9 cellular contexts compared by ENCODE assay signal in the genomic region with DNA sequence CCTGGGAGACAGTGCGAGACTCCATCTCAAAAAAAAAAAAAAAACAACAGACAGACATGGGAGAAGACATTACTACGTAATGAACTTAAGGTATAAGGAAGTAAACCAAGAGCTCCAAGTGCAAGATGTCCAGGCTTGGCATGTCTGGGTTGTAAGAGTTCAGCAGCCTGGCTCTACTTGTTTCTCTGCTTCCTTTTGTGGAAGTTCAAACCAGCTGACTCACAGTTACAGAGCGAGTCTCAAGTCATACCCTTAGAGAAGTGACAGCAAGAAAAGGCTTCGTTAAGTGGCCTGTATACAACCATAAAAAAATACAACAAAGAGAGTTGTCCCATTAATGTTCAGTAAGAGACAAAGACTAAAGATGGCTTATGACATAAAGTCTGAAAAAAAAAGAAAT. TPM values are rescaled to one million over a fixed set of nuclear protein-coding genes. Genes with fewer than 3 reads are reported as not detected.
A peak's percentile ranks its signal among the peaks of the same experiment; 100 is the strongest.
DNase-seq lines count a peak whose midpoint lies in the region; ATAC-seq and TF ChIP-seq lines count a peak whose summit lies in the region.
"Had no signal": no experiment of that assay in that cellular context is flagged by ENCODE, and none has a peak within 500 bp of the region (broad histone marks: within the 10 kb centered on the region; RNA-seq: fewer than 3 reads in every experiment).

No MANE protein-coding gene starts in this region.

- no peak for TF ChIP-seq EP300 in tibial nerve (IDR thresholded peaks at IDR 0.05)

- WGBS in tibial nerve, 2 donors: 58 to 76% methylated on average over 4 of the region's 4 CpGs

- no peak for TF ChIP-seq CTCF in left lung (IDR thresholded peaks at IDR 0.05)
- no peak for TF ChIP-seq CTCF in tibial nerve (IDR thresholded peaks at IDR 0.05)

- H3K4me1 ChIP-seq in left lung: peaks cover 4 to 30% of the 10 kb centered on the region in 2 donors
- peaks cover 0 to 32% (median 3%) of the 10 kb centered on the region in 4 donors for H3K4me1 ChIP-seq in tibial nerve

- H3K27ac ChIP-seq in left lung (peak overlapping the region; percentile 88 to 92), tibial nerve (peak overlapping the region in 3 of 4 donors; percentile 91 to 98 (median 96))

- H3K36me3 ChIP-seq in left lung (peaks cover 6 to 79% of the 10 kb centered on the region in 2 donors), tibial nerve (peaks cover 0 to 77% (median 7%) of the 10 kb centered on the region in 3 donors)

- DNase-seq in Right ventricle myocardium inferior (ENCODE audit: missing footprints) (no peak), cardiac septum (ENCODE audit: low spot score) (no peak), amniotic epithelial cell (ENCODE audit: low read depth) (peak; percentile 40), left lung (peak in 1 of 2 donors; percentile 50), tibial nerve (ENCODE audit: low spot score in 2 of 2) (no peak), NCI-H2081 (lab: John Stamatoyannopoulos, UW) (no peak)

- ATAC-seq in Right ventricle myocardium inferior (peak; percentile 32), left lung (peak; percentile 56), GM18519 (IDR thresholded peaks at IDR 0.05; ENCODE audit: low FRiP score, unreplicated experiment) (no peak), GM21447 (IDR thresholded peaks at IDR 0.05; ENCODE audit: unreplicated experiment) (no peak)

- no peak for TF ChIP-seq POLR2A in tibial nerve (IDR thresholded peaks at IDR 0.05)

- intact Hi-C loops in Right ventricle myocardium inferior (cut with DNase I) (loop anchor here (5.0 to 10.0 kb wide), 2 partner anchors 53 to 95 kb away; partner anchors contain the start of genes GON4L and SYT11), cardiac septum (cut with DNase I) (loop anchor here (2.0 kb wide), 1 partner anchor 49 kb away; no protein-coding TSS in a partner anchor), left lung (cut with DNase I) (no loop called here)

- peak overlapping the region in 1 of 2 donors; percentile 78 for H3K4me3 ChIP-seq in left lung
- peak overlapping the region; percentile 66 to 92 (median 86) for H3K4me3 ChIP-seq in tibial nerve

- H3K27me3 ChIP-seq in left lung (no peaks in the 10 kb centered on the region), tibial nerve (no peaks in the 10 kb centered on the region)
- H3K27me3 ChIP-seq: adrenal gland had no signal

- H3K9me3 ChIP-seq in left lung (no peaks in the 10 kb centered on the region), tibial nerve (no peaks in the 10 kb centered on the region)
- H3K9me3 ChIP-seq: adrenal gland had no signal

RNA-seq across cellular contexts. Expression of gene RIT1, which starts 1.3 kb away (rescaled TPM):
- 21.7 TPM for total RNA-seq in Right ventricle myocardium inferior
- total RNA-seq in cardiac septum: 26.2 TPM
- total RNA-seq in left lung: 10 to 100 TPM; 40.8 to 55.3 TPM
- 10 to 100 TPM; 18.8 to 23.3 (median 20.7) TPM for total RNA-seq in tibial nerve

RNA-seq across cellular contexts. Expression of gene KHDC4, which starts 24.3 kb away (rescaled TPM):
- 22.0 TPM for total RNA-seq in Right ventricle myocardium inferior
- total RNA-seq in cardiac septum: 26.8 TPM
- total RNA-seq in left lung: 10 to 100 TPM; 38.2 to 39.3 TPM
- 10 to 100 TPM; 46.8 to 82.8 (median 67.7) TPM for total RNA-seq in tibial nerve

RNA-seq across cellular contexts. Expression of gene RXFP4, which starts 31.5 kb away (rescaled TPM):
- total RNA-seq in Right ventricle myocardium inferior: not detected
- total RNA-seq in cardiac septum: not detected
- total RNA-seq in left lung: not detected
- total RNA-seq in tibial nerve: not detected
- total RNA-seq: adrenal gland had no signal

RNA-seq across cellular contexts. Expression of gene SYT11, which starts 50.5 kb away (rescaled TPM):
- total RNA-seq in Right ventricle myocardium inferior (9.2 TPM), cardiac septum (24.4 TPM), left lung (10 to 100 TPM; 11.4 to 12.0 TPM), tibial nerve (10 to 100 TPM; 29.2 to 54.2 (median 38.1) TPM)

RNA-seq across cellular contexts. Expression of gene GON4L, which starts 52.9 kb away (rescaled TPM):
- total RNA-seq in Right ventricle myocardium inferior (19.3 TPM), cardiac septum (29.5 TPM), left lung (10 to 100 TPM; 41.8 to 53.1 TPM), tibial nerve (10 to 100 TPM; 53.3 to 88.2 (median 66.2) TPM)

Comparison
In these comparisons a context has a peak if more than half of its experiments do, and no peak if none do; other contexts are left out.
1. ATAC-seq: peak in Right ventricle myocardium inferior (single experiment) and left lung (single experiment); none in GM18519 (single experiment) and GM21447 (single experiment).
2. intact Hi-C loops: an anchor here in Right ventricle myocardium inferior (5.0 to 10.0 kb wide) and cardiac septum (2.0 kb wide); none called in left lung.